Comparison of ENCODE assay signal across 8 cellular contexts in genomic region chr2:195656859-195657633, GRCh38. TPM values are rescaled to one million over a fixed set of nuclear protein-coding genes. Genes with fewer than 3 reads are reported as not detected.
DNase-seq lines count a peak whose midpoint lies in the region; ATAC-seq, FAIRE-seq and TF ChIP-seq lines count a peak whose summit lies in the region.

TSS of gene SLC39A10 (plus strand) at chr2:195657226. CDS start at chr2:195680043, 22,817 bp downstream.

- ATAC-seq in HG03442 (IDR thresholded peaks at IDR 0.05; ENCODE audit: unreplicated experiment) = peak; percentile 73
- peak; percentile 86 for ATAC-seq in activated CD4-positive, alpha-beta T cell treated with anti-CD3 and anti-CD28 coated beads for 36 hours

- peak within 1 kb of the TSS; percentile 94 for H3K27ac ChIP-seq in kidney (ENCODE audit: low read depth in 2 of 2, low read length in 2 of 2)

- H3K4me3 ChIP-seq in choroid plexus epithelial cell (ENCODE audit: low read depth, low read length) (peak within 1 kb of the TSS; percentile 94), kidney (ENCODE audit: low read length in 2 of 2) (peak within 1 kb of the TSS; percentile 72 to 78)

- no peaks in the 10 kb centered on the region for H3K9me3 Mint-ChIP-seq in activated CD4-positive, alpha-beta T cell treated with anti-CD3 and anti-CD28 coated beads for 36 hours (ENCODE audit: low read depth)

- POLR2A ChIA-PET in activated CD4-positive, alpha-beta T cell treated with anti-CD3 and anti-CD28 coated beads for 36 hours (lab: Charles Lee) = interaction anchor here (0.7 to 2.6 kb wide), 18 partner anchors 9 to 603 kb away, joined by 3 to 30 read pairs (median 4); partner anchors contain the start of gene DNAH7

- peak within 1 kb of the TSS; percentile 86 for H3K4me3 Mint-ChIP-seq in activated CD4-positive, alpha-beta T cell treated with anti-CD3 and anti-CD28 coated beads for 36 hours

- peak; percentile 98 for FAIRE-seq in kidney (lab: Jason Lieb, UNC)

- H3K9ac ChIP-seq in kidney (ENCODE audit: low read length in 2 of 2) = peak within 1 kb of the TSS; percentile 52 to 79

- H3K36me3 ChIP-seq in kidney (ENCODE audit: control insufficient read depth in 1 of 2, insufficient read depth in 2 of 2, low read length in 2 of 2) = no peaks in the 10 kb centered on the region

- peak within 1 kb of the TSS; percentile 99 for H3K27ac Mint-ChIP-seq in activated CD4-positive, alpha-beta T cell treated with anti-CD3 and anti-CD28 coated beads for 36 hours

- intact Hi-C loops in activated CD4-positive, alpha-beta T cell treated with anti-CD3 and anti-CD28 coated beads for 36 hours (cut with DNase I, micrococcal nuclease) = loop anchor here (1.0 to 5.0 kb wide), 11 partner anchors 80 to 610 kb away; partner anchors contain the start of gene STK17B (in 1 of the 2)
- intact Hi-C loops in kidney (cut with DNase I) = no loop called here

- TF ChIP-seq CTCF in choroid plexus epithelial cell (conservative IDR thresholded peaks at IDR 0.05; ENCODE audit: low read depth, low read length) (peak; percentile 20), kidney (IDR thresholded peaks at IDR 0.05; ENCODE audit: borderline replicate concordance, extremely low read depth, insufficient read depth) (peak; percentile 13)

- peaks cover 32% of the 10 kb centered on the region for H3K36me3 Mint-ChIP-seq in activated CD4-positive, alpha-beta T cell treated with anti-CD3 and anti-CD28 coated beads for 36 hours (ENCODE audit: low read depth)

- CTCF ChIA-PET in activated CD4-positive, alpha-beta T cell treated with anti-CD3 and anti-CD28 coated beads for 36 hours (lab: Charles Lee) = interaction anchor here (0.6 to 1.5 kb wide), 12 partner anchors 9 to 412 kb away, joined by 3 to 6 read pairs (median 4); partner anchors contain the start of gene DNAH7

- no peaks in the 10 kb centered on the region for H3K27me3 Mint-ChIP-seq in activated CD4-positive, alpha-beta T cell treated with anti-CD3 and anti-CD28 coated beads for 36 hours

- H3K4me1 Mint-ChIP-seq in activated CD4-positive, alpha-beta T cell treated with anti-CD3 and anti-CD28 coated beads for 36 hours = peaks cover 26% of the 10 kb centered on the region

- peak; percentile 100 for DNase-seq in Ammon's horn (ENCODE audit: low spot score)
- peak; percentile 62 for DNase-seq in GM19238 (ENCODE audit: insufficient read length, low spot score)
- DNase-seq in NCI-H524 (lab: John Stamatoyannopoulos, UW) = peak; percentile 98
- peak; percentile 98 for DNase-seq in activated CD4-positive, alpha-beta T cell treated with anti-CD3 and anti-CD28 coated beads for 36 hours
- peak; percentile 98 for DNase-seq in choroid plexus epithelial cell (ENCODE audit: low read depth)
- peak; percentile 99 for DNase-seq in kidney
- peak; percentile 96 for DNase-seq in stimulated activated CD4-positive, alpha-beta T cell treated with anti-CD3 and anti-CD28 coated beads, Interleukin-15, amount 100 ng/mL, for 24 hours

- H3K4me1 ChIP-seq in kidney (ENCODE audit: control insufficient read depth in 1 of 2, insufficient read depth in 1 of 2, low read depth in 1 of 2, low read length in 2 of 2) = peaks cover 0 to 3% of the 10 kb centered on the region in 2 donors

- no peaks in the 10 kb centered on the region for H3K9me3 ChIP-seq in kidney (ENCODE audit: control insufficient read depth in 1 of 2, low read length in 2 of 2)

RNA-seq across cellular contexts. Expression of gene SLC39A10, which starts in this region (rescaled TPM):
- 10 to 100 TPM; 24.0 to 27.8 TPM for total RNA-seq in activated CD4-positive, alpha-beta T cell treated with anti-CD3 and anti-CD28 coated beads for 36 hours
- total RNA-seq in kidney = 36.7 TPM
- polyA plus RNA-seq in kidney (ENCODE audit: insufficient read depth, low read depth, low replicate concordance) = 5.4 TPM

Comparison
In these comparisons a context has a peak if more than half of its experiments do, and no peak if none do; other contexts are left out.
1. Peak in every context shown above with its lines: DNase-seq, ATAC-seq, H3K4me3 ChIP-seq and H3K27ac ChIP-seq.